Comparison of ENCODE assay signal across 8 cellular contexts in genomic region chr18:59459352-59460059, GRCh38.
DNase-seq lines count a peak whose midpoint lies in the region; ATAC-seq, FAIRE-seq and TF ChIP-seq lines count a peak whose summit lies in the region.

No MANE protein-coding gene starts in this region.

- no peaks in the 10 kb centered on the region for H3K36me3 ChIP-seq in cardiac muscle cell

- H3K36me3 Mint-ChIP-seq in stimulated activated naive B cell treated with anti-CD40 and anti-IgM and Interleukin-4, amounts not matched to agents 10 μg/mL and 1 μg/mL and 100 μg/mL, for 72 hours: no peaks in the 10 kb centered on the region
- H3K36me3 Mint-ChIP-seq in activated T-helper 1 cell treated with anti-CD3 and anti-CD28 coated beads, Interleukin-12 subunit alpha, Interleukin-12 subunit beta, Interleukin-2, Interleukin-4 antibody, amounts not matched to agents 30 ng/mL and 10 ng/mL and 1 ng/mL, durations not matched to agents 14 hours and 24 hours and 36 hours (ENCODE audit: low read depth): no peaks in the 10 kb centered on the region

- H3K27me3 ChIP-seq in cardiac muscle cell: no peaks in the 10 kb centered on the region

- TF ChIP-seq CTCF in LNCAP (IDR thresholded peaks at IDR 0.05) (peak; percentile 73), cardiac muscle cell (IDR thresholded peaks at IDR 0.05; ENCODE audit: low read depth, low read length) (peak; percentile 52)

- DNase-seq in G401 (ENCODE audit: low spot score) (peak; percentile 36), cardiac muscle cell (ENCODE audit: low read depth in 1 of 2, low spot score in 1 of 2) (peak; percentile 52 to 82), superior temporal gyrus (ENCODE audit: extremely low spot score) (peak; percentile 60)
- DNase-seq in stimulated activated naive B cell treated with anti-CD40 and anti-IgM and Interleukin-4, amounts not matched to agents 10 μg/mL and 1 μg/mL and 100 μg/mL, for 72 hours: no peak
- no peak for DNase-seq in activated T-helper 1 cell treated with anti-CD3 and anti-CD28 coated beads, Interleukin-12 subunit alpha, Interleukin-12 subunit beta, Interleukin-2, Interleukin-4 antibody, amounts not matched to agents 30 ng/mL and 10 ng/mL and 1 ng/mL, durations not matched to agents 14 hours and 24 hours and 36 hours (ENCODE audit: low spot score)

- no peaks in the 10 kb centered on the region for H3K9me3 ChIP-seq in cardiac muscle cell (ENCODE audit: low read depth)

- H3K27ac ChIP-seq in cardiac muscle cell: no peak overlapping the region

- peak; percentile 77 for FAIRE-seq in TTC549 (lab: Jason Lieb, UNC)

- no peak overlapping the region for H3K4me3 Mint-ChIP-seq in stimulated activated naive B cell treated with anti-CD40 and anti-IgM and Interleukin-4, amounts not matched to agents 10 μg/mL and 1 μg/mL and 100 μg/mL, for 72 hours
- H3K4me3 Mint-ChIP-seq in activated T-helper 1 cell treated with anti-CD3 and anti-CD28 coated beads, Interleukin-12 subunit alpha, Interleukin-12 subunit beta, Interleukin-2, Interleukin-4 antibody, amounts not matched to agents 30 ng/mL and 10 ng/mL and 1 ng/mL, durations not matched to agents 14 hours and 24 hours and 36 hours: no peak overlapping the region

- intact Hi-C loops in activated T-helper 1 cell treated with anti-CD3 and anti-CD28 coated beads, Interleukin-12 subunit alpha, Interleukin-12 subunit beta, Interleukin-2, Interleukin-4 antibody, amounts not matched to agents 30 ng/mL and 10 ng/mL and 1 ng/mL, durations not matched to agents 14 hours and 24 hours and 36 hours (cut with micrococcal nuclease): loop anchor here (1.0 kb wide), 2 partner anchors 364 to 1090 kb away; no protein-coding TSS in a partner anchor

- no peak overlapping the region for H3K4me3 ChIP-seq in cardiac muscle cell

- ATAC-seq in stimulated activated naive B cell treated with anti-CD40 and anti-IgM and Interleukin-4, amounts not matched to agents 10 μg/mL and 1 μg/mL and 100 μg/mL, for 72 hours (replicated peaks): no peak
- ATAC-seq in GM18909 (IDR thresholded peaks at IDR 0.05; ENCODE audit: poor library complexity, unreplicated experiment): no peak

- in situ Hi-C loops in G401 (cut with HindIII; ENCODE audit: low sequenced_read_pairs): no loop called here

- no peaks in the 10 kb centered on the region for H3K4me1 Mint-ChIP-seq in stimulated activated naive B cell treated with anti-CD40 and anti-IgM and Interleukin-4, amounts not matched to agents 10 μg/mL and 1 μg/mL and 100 μg/mL, for 72 hours
- no peaks in the 10 kb centered on the region for H3K4me1 Mint-ChIP-seq in activated T-helper 1 cell treated with anti-CD3 and anti-CD28 coated beads, Interleukin-12 subunit alpha, Interleukin-12 subunit beta, Interleukin-2, Interleukin-4 antibody, amounts not matched to agents 30 ng/mL and 10 ng/mL and 1 ng/mL, durations not matched to agents 14 hours and 24 hours and 36 hours (ENCODE audit: low read depth)

- no peak overlapping the region for H3K27ac Mint-ChIP-seq in stimulated activated naive B cell treated with anti-CD40 and anti-IgM and Interleukin-4, amounts not matched to agents 10 μg/mL and 1 μg/mL and 100 μg/mL, for 72 hours
- H3K27ac Mint-ChIP-seq in activated T-helper 1 cell treated with anti-CD3 and anti-CD28 coated beads, Interleukin-12 subunit alpha, Interleukin-12 subunit beta, Interleukin-2, Interleukin-4 antibody, amounts not matched to agents 30 ng/mL and 10 ng/mL and 1 ng/mL, durations not matched to agents 14 hours and 24 hours and 36 hours: no peak overlapping the region

- peaks cover 22% of the 10 kb centered on the region for H3K4me1 ChIP-seq in cardiac muscle cell (ENCODE audit: low read depth)

- peaks cover 14 to 16% of the 10 kb centered on the region in 2 donors for H3K27me3 Mint-ChIP-seq in stimulated activated naive B cell treated with anti-CD40 and anti-IgM and Interleukin-4, amounts not matched to agents 10 μg/mL and 1 μg/mL and 100 μg/mL, for 72 hours
- H3K27me3 Mint-ChIP-seq in activated T-helper 1 cell treated with anti-CD3 and anti-CD28 coated beads, Interleukin-12 subunit alpha, Interleukin-12 subunit beta, Interleukin-2, Interleukin-4 antibody, amounts not matched to agents 30 ng/mL and 10 ng/mL and 1 ng/mL, durations not matched to agents 14 hours and 24 hours and 36 hours (ENCODE audit: insufficient read depth): peaks cover 2% of the 10 kb centered on the region

- no peaks in the 10 kb centered on the region for H3K9me3 Mint-ChIP-seq in stimulated activated naive B cell treated with anti-CD40 and anti-IgM and Interleukin-4, amounts not matched to agents 10 μg/mL and 1 μg/mL and 100 μg/mL, for 72 hours
- H3K9me3 Mint-ChIP-seq in activated T-helper 1 cell treated with anti-CD3 and anti-CD28 coated beads, Interleukin-12 subunit alpha, Interleukin-12 subunit beta, Interleukin-2, Interleukin-4 antibody, amounts not matched to agents 30 ng/mL and 10 ng/mL and 1 ng/mL, durations not matched to agents 14 hours and 24 hours and 36 hours: no peaks in the 10 kb centered on the region

Comparison
In these comparisons a context has a peak if more than half of its experiments do, and no peak if none do; other contexts are left out.
1. DNase-seq: peak in G401 (single experiment), cardiac muscle cell (2 of 2) and superior temporal gyrus (single experiment); none in stimulated activated naive B cell treated with anti-CD40 and anti-IgM and Interleukin-4, amounts not matched to agents 10 μg/mL and 1 μg/mL and 100 μg/mL, for 72 hours (single experiment) and activated T-helper 1 cell treated with anti-CD3 and anti-CD28 coated beads, Interleukin-12 subunit alpha, Interleukin-12 subunit beta, Interleukin-2, Interleukin-4 antibody, amounts not matched to agents 30 ng/mL and 10 ng/mL and 1 ng/mL, durations not matched to agents 14 hours and 24 hours and 36 hours (single experiment).